Comparison of ENCODE assay signal across 22 cellular contexts in the genomic region with DNA sequence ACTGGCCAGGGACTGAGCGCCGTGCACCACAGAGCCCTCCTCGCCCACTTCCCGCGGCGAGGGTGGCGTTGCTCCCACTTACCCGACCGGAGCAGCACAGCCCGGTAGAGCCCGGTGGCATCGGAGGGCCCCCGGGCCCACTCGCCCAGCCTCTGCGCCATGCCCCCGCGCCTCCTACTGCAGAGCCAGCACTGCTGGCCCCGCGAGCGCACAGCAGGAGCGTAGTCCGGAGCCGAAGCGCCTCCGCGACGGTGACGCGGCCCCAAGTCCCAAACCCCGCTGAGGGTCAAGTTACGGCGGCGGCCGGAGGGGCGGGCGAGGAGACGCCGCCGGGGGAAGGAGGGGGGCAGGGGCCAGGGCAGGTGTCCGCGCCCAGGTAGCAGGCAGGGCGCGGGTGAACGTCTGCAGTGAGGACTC. TPM values are rescaled to one million over a fixed set of nuclear protein-coding genes. Genes with fewer than 3 reads are reported as not detected.
DNase-seq lines count a peak whose midpoint lies in the region; ATAC-seq, FAIRE-seq and TF ChIP-seq lines count a peak whose summit lies in the region.
"Had no signal": no experiment of that assay in that cellular context is flagged by ENCODE, and none has a peak within 500 bp of the region (broad histone marks: within the 10 kb centered on the region; RNA-seq: fewer than 3 reads in every experiment).

No MANE protein-coding gene starts in this region.

- H3K56ac ChIP-seq in mesendoderm (ENCODE audit: low read length): no peak overlapping the region

- DNase-seq in breast epithelium (ENCODE audit: low spot score in 2 of 2) (no peak), MCF 10A (ENCODE audit: unreplicated experiment) (no peak), endothelial cell of umbilical vein (ENCODE audit: low read depth, low spot score) (no peak), mesendoderm (peak; percentile 62), type B pancreatic cell (ENCODE audit: extremely low spot score, unreplicated experiment) (no peak), RCC 7860 (ENCODE audit: low spot score) (no peak), H4 (ENCODE audit: low spot score) (no peak)
- DNase-seq: activated CD8-positive, alpha-beta T cell treated with anti-CD3 and anti-CD28 coated beads for 36 hours; activated naive CD4-positive, alpha-beta T cell treated with anti-CD3 and anti-CD28 coated beads, Interleukin-2, amount 50 U/mL, for 16 hours; activated T-cell treated with anti-CD3 and anti-CD28 coated beads, Interleukin-2, amount 50 U/mL, for 24 hours; DMS153; NCI-H187 treated with DMSO at 0.1 percent for 48 hours; T-cell; tibial artery; WERI-Rb-1 had no signal

- no peaks in the 10 kb centered on the region for H3K9me1 ChIP-seq in endothelial cell of umbilical vein (replicated peaks; ENCODE audit: control insufficient read depth, extremely low read depth, insufficient read depth, low read length)

- no peaks in the 10 kb centered on the region for H3K9me3 Mint-ChIP-seq in MCF 10A (ENCODE audit: unreplicated experiment)
- peaks cover 3% of the 10 kb centered on the region for H3K9me3 Mint-ChIP-seq in type B pancreatic cell
- H3K9me3 Mint-ChIP-seq: activated CD8-positive, alpha-beta T cell treated with anti-CD3 and anti-CD28 coated beads for 36 hours; activated T-cell treated with anti-CD3 and anti-CD28 coated beads, Interleukin-2, amount 50 U/mL, for 24 hours; natural killer cell treated with Interleukin-12 subunit alpha and Interleukin-12 subunit beta and Interleukin-15 and Interleukin-18, amount 100 ng/mL, for 72 hours; T-cell had no signal

- H3K27ac ChIP-seq in breast epithelium: no peak overlapping the region
- H3K27ac ChIP-seq in endothelial cell of umbilical vein (ENCODE audit: insufficient read depth, low read depth, low read length): no peak overlapping the region
- no peak overlapping the region for H3K27ac ChIP-seq in mesendoderm (ENCODE audit: low read depth, low read length)
- H3K27ac ChIP-seq: tibial artery, WERI-Rb-1 had no signal

- H3K4me3 Mint-ChIP-seq in MCF 10A (ENCODE audit: unreplicated experiment) (no peak overlapping the region), type B pancreatic cell (peak overlapping the region; percentile 86)

- H2AFZ ChIP-seq in endothelial cell of umbilical vein (ENCODE audit: low read depth, low read length): no peak overlapping the region

- H4K8ac ChIP-seq in mesendoderm (ENCODE audit: low read depth, low read length): no peak overlapping the region

- H2AK5ac ChIP-seq in mesendoderm (ENCODE audit: low read length): no peak overlapping the region

- peak overlapping the region in 2 of 3 donors; percentile 20 to 48 for H3K4me3 ChIP-seq in breast epithelium
- H3K4me3 ChIP-seq in endothelial cell of umbilical vein (replicated peaks in 1 of 3; ENCODE audit: insufficient read depth in 1 of 3, low read depth in 1 of 3, low read length in 3 of 3): no peak overlapping the region
- H3K4me3 ChIP-seq in mesendoderm (ENCODE audit: low read length): no peak overlapping the region

- H3K9ac ChIP-seq in endothelial cell of umbilical vein (replicated peaks; ENCODE audit: extremely low read depth, insufficient read depth, low read length) (no peak overlapping the region), mesendoderm (ENCODE audit: low read length) (no peak overlapping the region)

- no peaks in the 10 kb centered on the region for H3K79me1 ChIP-seq in mesendoderm (ENCODE audit: low read length)

- no peak overlapping the region for H4K5ac ChIP-seq in mesendoderm (ENCODE audit: low read length)

- H3K18ac ChIP-seq in mesendoderm (ENCODE audit: low read length): no peak overlapping the region

- dilution Hi-C loops in endothelial cell of umbilical vein (cut with MboI; ENCODE audit: extremely low pct_ligation_motif_present, low sequenced_read_pairs): no loop called here

- H3K36me3 ChIP-seq in breast epithelium (no peaks in the 10 kb centered on the region), endothelial cell of umbilical vein (ENCODE audit: control insufficient read depth in 2 of 2, extremely low read depth in 1 of 2, insufficient read depth in 2 of 2, low read length in 2 of 2) (no peaks in the 10 kb centered on the region), mesendoderm (ENCODE audit: control insufficient read depth, insufficient read depth, low read length) (no peaks in the 10 kb centered on the region)
- H3K36me3 ChIP-seq: tibial artery, WERI-Rb-1 had no signal

- no peak overlapping the region for H3K27ac Mint-ChIP-seq in MCF 10A (ENCODE audit: low read depth, unreplicated experiment)
- no peak overlapping the region for H3K27ac Mint-ChIP-seq in type B pancreatic cell
- H3K27ac Mint-ChIP-seq: activated CD8-positive, alpha-beta T cell treated with anti-CD3 and anti-CD28 coated beads for 36 hours; activated T-cell treated with anti-CD3 and anti-CD28 coated beads, Interleukin-2, amount 50 U/mL, for 24 hours; CD14-positive monocyte; memory B cell; natural killer cell treated with Interleukin-12 subunit alpha and Interleukin-12 subunit beta and Interleukin-15 and Interleukin-18, amount 100 ng/mL, for 72 hours; T-cell had no signal

- no peak overlapping the region for H2BK120ac ChIP-seq in mesendoderm (ENCODE audit: low read depth, low read length)

- H3K27me3 ChIP-seq in breast epithelium (peaks cover 6 to 9% of the 10 kb centered on the region in 2 donors), endothelial cell of umbilical vein (ENCODE audit: control insufficient read depth in 2 of 2, insufficient read depth in 2 of 2, low read length in 2 of 2) (peaks cover 21 to 27% of the 10 kb centered on the region in 2 experiments), mesendoderm (ENCODE audit: insufficient read depth, low read length, poor library complexity) (peaks cover 19% of the 10 kb centered on the region)

- peaks cover 11% of the 10 kb centered on the region for H3K4me1 Mint-ChIP-seq in MCF 10A (ENCODE audit: insufficient read depth, unreplicated experiment)
- peaks cover 23% of the 10 kb centered on the region for H3K4me1 Mint-ChIP-seq in type B pancreatic cell (ENCODE audit: unreplicated experiment)

- H3K27me3 Mint-ChIP-seq in MCF 10A (ENCODE audit: insufficient read depth, unreplicated experiment) (peaks cover 14% of the 10 kb centered on the region), type B pancreatic cell (peaks cover 64% of the 10 kb centered on the region)

- peak overlapping the region; percentile 81 for H3K23ac ChIP-seq in mesendoderm (ENCODE audit: low read length)

- TF ChIP-seq CTCF in breast epithelium (IDR thresholded peaks at IDR 0.05): no peak
- no peak for TF ChIP-seq CTCF in MCF 10A (IDR thresholded peaks at IDR 0.05; ENCODE audit: unreplicated experiment)
- TF ChIP-seq CTCF in endothelial cell of umbilical vein (IDR thresholded peaks at IDR 0.05; ENCODE audit: extremely low read depth in 1 of 2, insufficient read depth in 1 of 2, low read depth in 1 of 2, low read length in 2 of 2): no peak
- no peak for TF ChIP-seq CTCF in type B pancreatic cell (conservative IDR thresholded peaks at IDR 0.05)

- BruUV-seq in MCF 10A (replicated peaks; lab: Mats Ljungman, UMichigan): no TSS peak
- BruUV-seq in endothelial cell of umbilical vein (replicated peaks; lab: Mats Ljungman, UMichigan): no TSS peak

- no peak overlapping the region for H2BK15ac ChIP-seq in mesendoderm (replicated peaks; ENCODE audit: low read depth)

- intact Hi-C loops in breast epithelium (cut with DNase I; ENCODE audit: low total_unique reads): no loop called here
- intact Hi-C loops in MCF 10A (cut with micrococcal nuclease): no loop called here
- intact Hi-C loops in endothelial cell of umbilical vein (cut with micrococcal nuclease): no loop called here

- no peaks in the 10 kb centered on the region for H3K4me1 ChIP-seq in breast epithelium
- H3K4me1 ChIP-seq in endothelial cell of umbilical vein (ENCODE audit: control insufficient read depth, extremely low read depth, insufficient read depth, low read length): peaks cover 5% of the 10 kb centered on the region
- no peaks in the 10 kb centered on the region for H3K4me1 ChIP-seq in mesendoderm (ENCODE audit: control insufficient read depth, low read depth, low read length)

- H3K4ac ChIP-seq in mesendoderm (ENCODE audit: low read depth, low read length): no peak overlapping the region

- no peak for ATAC-seq in HG03521 (IDR thresholded peaks at IDR 0.05; ENCODE audit: unreplicated experiment)
- ATAC-seq: activated CD8-positive, alpha-beta T cell treated with anti-CD3 and anti-CD28 coated beads for 36 hours; HepG2; natural killer cell treated with Interleukin-12 subunit alpha and Interleukin-12 subunit beta and Interleukin-15 and Interleukin-18, amount 100 ng/mL, for 72 hours; T-cell had no signal

- POLR2A ChIA-PET in MCF 10A (lab: Yijun Ruan, JAX): no interaction called here
- POLR2A ChIA-PET in endothelial cell of umbilical vein (lab: Charles Lee): no interaction called here

- WGBS in mesendoderm (ENCODE audit: extremely low coverage, insufficient coverage, low lambda C conversion rate): no CpG with 5 or more reads among the region's 44 CpGs

- no peaks in the 10 kb centered on the region for H4K20me1 ChIP-seq in endothelial cell of umbilical vein (replicated peaks; ENCODE audit: control insufficient read depth, extremely low read depth, insufficient read depth, low read length)

- FAIRE-seq in endothelial cell of umbilical vein (lab: Jason Lieb, UNC) (no peak), RCC 7860 (lab: Jason Lieb, UNC) (no peak)
- FAIRE-seq: A204.1, frontal cortex, HepG2 had no signal

- CTCF ChIA-PET in MCF 10A (lab: Yijun Ruan, JAX): interaction anchor here (0.6 to 1.6 kb wide), 4 partner anchors 18 to 1328 kb away, joined by 3 to 8 read pairs (median 4); no protein-coding TSS in a partner anchor
- CTCF ChIA-PET in endothelial cell of umbilical vein (lab: Charles Lee): no interaction called here

- H3K9me3 ChIP-seq in breast epithelium (no peaks in the 10 kb centered on the region), endothelial cell of umbilical vein (replicated peaks; ENCODE audit: control insufficient read depth, insufficient read depth, low read length) (no peaks in the 10 kb centered on the region)
- H3K9me3 ChIP-seq: tibial artery had no signal

- TF ChIP-seq POLR2A in breast epithelium (IDR thresholded peaks at IDR 0.05): no peak
- TF ChIP-seq POLR2A in endothelial cell of umbilical vein (IDR thresholded peaks at IDR 0.05; ENCODE audit: low read depth, low read length): no peak

- no peak overlapping the region for H2BK5ac ChIP-seq in mesendoderm (ENCODE audit: low read length)

- H3K36me3 Mint-ChIP-seq in MCF 10A (ENCODE audit: insufficient read depth, unreplicated experiment) (no peaks in the 10 kb centered on the region), type B pancreatic cell (no peaks in the 10 kb centered on the region)
- H3K36me3 Mint-ChIP-seq: T-cell had no signal

- H3K4me2 ChIP-seq in endothelial cell of umbilical vein (ENCODE audit: insufficient read depth, low read length): no peak overlapping the region
- peak overlapping the region; percentile 37 for H3K4me2 ChIP-seq in mesendoderm (ENCODE audit: low read length)

- H3K79me2 ChIP-seq in endothelial cell of umbilical vein (ENCODE audit: control insufficient read depth, insufficient read depth, low read length): no peaks in the 10 kb centered on the region
- H3K79me2 ChIP-seq in mesendoderm (ENCODE audit: control insufficient read depth, insufficient read depth, low read length): no peaks in the 10 kb centered on the region

RNA-seq across cellular contexts. Expression of gene FAM107A, which starts 9.6 kb away (rescaled TPM):
- 10 to 100 TPM; 17.7 to 64.5 (median 31.9) TPM for total RNA-seq in breast epithelium
- not detected in 2 replicates for total RNA-seq in MCF 10A (2022)
- 8.2 and 10.7 TPM in 2 replicates for total RNA-seq in endothelial cell of umbilical vein
- 4.8 and 5.7 TPM in 2 replicates for polyA plus RNA-seq in endothelial cell of umbilical vein
- 6.3 and 6.4 TPM in 2 replicates for polyA plus RNA-seq in endothelial cell of umbilical vein (2011; cell fraction: cytosol; rRNA removed)
- polyA plus RNA-seq in endothelial cell of umbilical vein (2011; cell fraction: nucleus; rRNA removed): 8.0 and 8.5 TPM in 2 replicates
- polyA plus RNA-seq in endothelial cell of umbilical vein (2012): 2.2 and 8.5 TPM in 2 replicates
- 2.9 and 4.0 TPM in 2 replicates for polyA minus RNA-seq in endothelial cell of umbilical vein
- polyA minus RNA-seq in endothelial cell of umbilical vein (2011; cell fraction: cytosol; rRNA and poly(A)+ RNA removed): not detected
- polyA minus RNA-seq in endothelial cell of umbilical vein (2011; cell fraction: nucleus; rRNA and poly(A)+ RNA removed): 3.0 and 3.4 TPM in 2 replicates
- polyA plus RNA-seq in mesendoderm (2013, experiment 1 of 2): 0.63 TPM
- polyA plus RNA-seq in mesendoderm (2013, experiment 2 of 2): 0.76 TPM
- 2.9 and 4.5 TPM in 2 replicates for total RNA-seq in type B pancreatic cell (ENCODE audit: low replicate concordance)
- not detected in 2 replicates for total RNA-seq in H4 (2014; rRNA removed; shearing (Covaris generic))
- total RNA-seq: activated CD8-positive, alpha-beta T cell treated with anti-CD3 and anti-CD28 coated beads for 36 hours; HepG2; natural killer cell treated with Interleukin-12 subunit alpha and Interleukin-12 subunit beta and Interleukin-15 and Interleukin-18, amount 100 ng/mL, for 72 hours had no signal
- polyA plus RNA-seq: CD14-positive monocyte, HepG2 had no signal

RNA-seq across cellular contexts. Expression of gene ACOX2, which starts 49.8 kb away (rescaled TPM):
- 10 to 100 TPM; 12.1 to 31.5 (median 17.6) TPM for total RNA-seq in breast epithelium
- total RNA-seq in MCF 10A (2022): 4.3 and 14.4 TPM in 2 replicates
- total RNA-seq in endothelial cell of umbilical vein: 1.5 and 2.1 TPM in 2 replicates
- 10.5 and 10.7 TPM in 2 replicates for polyA plus RNA-seq in endothelial cell of umbilical vein
- polyA plus RNA-seq in endothelial cell of umbilical vein (2011; cell fraction: cytosol; rRNA removed): 3.6 and 3.8 TPM in 2 replicates
- polyA plus RNA-seq in endothelial cell of umbilical vein (2011; cell fraction: nucleus; rRNA removed): 61.1 and 77.6 TPM in 2 replicates
- polyA plus RNA-seq in endothelial cell of umbilical vein (2012): 1.5 TPM in 2 replicates
- 10.1 and 16.8 TPM in 2 replicates for polyA minus RNA-seq in endothelial cell of umbilical vein
- not detected for polyA minus RNA-seq in endothelial cell of umbilical vein (2011; cell fraction: cytosol; rRNA and poly(A)+ RNA removed)
- 11.1 and 12.7 TPM in 2 replicates for polyA minus RNA-seq in endothelial cell of umbilical vein (2011; cell fraction: nucleus; rRNA and poly(A)+ RNA removed)
- 7.6 TPM for polyA plus RNA-seq in mesendoderm (2013, experiment 1 of 2)
- polyA plus RNA-seq in mesendoderm (2013, experiment 2 of 2): 8.1 TPM
- total RNA-seq in type B pancreatic cell (ENCODE audit: low replicate concordance): 5.6 and 6.9 TPM in 2 replicates
- 3.8 and 5.7 TPM in 2 replicates for total RNA-seq in H4 (2014; rRNA removed; shearing (Covaris generic))
- total RNA-seq: activated CD8-positive, alpha-beta T cell treated with anti-CD3 and anti-CD28 coated beads for 36 hours; natural killer cell treated with Interleukin-12 subunit alpha and Interleukin-12 subunit beta and Interleukin-15 and Interleukin-18, amount 100 ng/mL, for 72 hours had no signal

Comparison
In these comparisons a context has a peak if more than half of its experiments do, and no peak if none do; other contexts are left out.
1. H3K4me3 ChIP-seq: peak in breast epithelium (2 of 3); none in endothelial cell of umbilical vein (0 of 3) and mesendoderm (single experiment).